1 cellular context compared by ENCODE assay signal in the genomic region with DNA sequence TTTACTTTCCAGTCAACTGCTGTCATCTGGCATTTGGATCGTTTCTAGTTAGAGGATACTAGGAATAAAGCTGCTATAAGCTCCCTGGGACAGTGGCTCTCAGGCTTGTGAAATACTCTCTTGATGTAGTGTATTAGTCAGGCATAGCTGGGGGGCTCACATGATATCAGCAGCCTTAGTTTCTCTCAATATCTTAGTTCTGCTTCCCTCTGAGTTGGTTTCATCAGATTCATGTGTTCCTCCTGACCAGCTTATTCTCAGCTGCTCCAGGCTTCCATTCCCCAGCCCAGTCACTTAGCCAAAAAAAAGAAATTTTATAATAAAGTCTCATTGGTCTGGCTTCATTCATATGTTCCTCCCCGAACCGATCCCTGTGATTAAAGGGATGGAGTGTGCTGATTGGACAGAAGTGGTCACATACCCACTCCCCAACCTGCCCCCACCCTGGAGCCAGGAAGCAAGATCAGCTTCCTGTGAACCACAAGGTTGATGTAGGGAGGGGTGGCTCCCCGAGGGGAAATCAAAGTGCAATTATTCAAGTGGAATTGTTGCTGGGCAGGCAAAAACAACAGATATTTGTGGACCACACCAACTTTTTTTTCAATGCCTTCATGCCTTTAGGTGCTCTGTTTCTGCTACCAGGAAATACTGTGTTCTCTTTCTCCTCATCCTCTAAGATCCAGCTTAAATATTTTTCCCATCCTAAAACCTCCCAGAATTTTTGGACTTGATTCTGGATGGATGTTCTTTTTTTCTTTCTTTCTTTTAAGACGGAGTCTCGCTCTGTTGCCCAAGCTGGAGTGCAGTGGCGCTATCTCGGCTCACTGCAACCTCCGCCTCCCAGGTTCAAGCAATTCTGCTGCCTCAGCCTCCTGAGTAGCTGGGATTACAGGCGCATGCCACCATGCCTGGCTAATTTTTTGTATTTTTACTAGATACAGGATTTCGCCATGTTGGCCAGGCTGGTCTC.
TF ChIP-seq lines count a peak whose summit lies in the region.

No MANE protein-coding gene starts in this region.

TF ChIP-seq in GM23338, 12 proteins besides CTCF, POLR2A, EP300 and RAD21 (continued from another document):
- TF ChIP-seq, protein P1, sequence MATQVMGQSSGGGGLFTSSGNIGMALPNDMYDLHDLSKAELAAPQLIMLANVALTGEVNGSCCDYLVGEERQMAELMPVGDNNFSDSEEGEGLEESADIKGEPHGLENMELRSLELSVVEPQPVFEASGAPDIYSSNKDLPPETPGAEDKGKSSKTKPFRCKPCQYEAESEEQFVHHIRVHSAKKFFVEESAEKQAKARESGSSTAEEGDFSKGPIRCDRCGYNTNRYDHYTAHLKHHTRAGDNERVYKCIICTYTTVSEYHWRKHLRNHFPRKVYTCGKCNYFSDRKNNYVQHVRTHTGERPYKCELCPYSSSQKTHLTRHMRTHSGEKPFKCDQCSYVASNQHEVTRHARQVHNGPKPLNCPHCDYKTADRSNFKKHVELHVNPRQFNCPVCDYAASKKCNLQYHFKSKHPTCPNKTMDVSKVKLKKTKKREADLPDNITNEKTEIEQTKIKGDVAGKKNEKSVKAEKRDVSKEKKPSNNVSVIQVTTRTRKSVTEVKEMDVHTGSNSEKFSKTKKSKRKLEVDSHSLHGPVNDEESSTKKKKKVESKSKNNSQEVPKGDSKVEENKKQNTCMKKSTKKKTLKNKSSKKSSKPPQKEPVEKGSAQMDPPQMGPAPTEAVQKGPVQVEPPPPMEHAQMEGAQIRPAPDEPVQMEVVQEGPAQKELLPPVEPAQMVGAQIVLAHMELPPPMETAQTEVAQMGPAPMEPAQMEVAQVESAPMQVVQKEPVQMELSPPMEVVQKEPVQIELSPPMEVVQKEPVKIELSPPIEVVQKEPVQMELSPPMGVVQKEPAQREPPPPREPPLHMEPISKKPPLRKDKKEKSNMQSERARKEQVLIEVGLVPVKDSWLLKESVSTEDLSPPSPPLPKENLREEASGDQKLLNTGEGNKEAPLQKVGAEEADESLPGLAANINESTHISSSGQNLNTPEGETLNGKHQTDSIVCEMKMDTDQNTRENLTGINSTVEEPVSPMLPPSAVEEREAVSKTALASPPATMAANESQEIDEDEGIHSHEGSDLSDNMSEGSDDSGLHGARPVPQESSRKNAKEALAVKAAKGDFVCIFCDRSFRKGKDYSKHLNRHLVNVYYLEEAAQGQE (IDR thresholded peaks at IDR 0.05; ENCODE audit: unreplicated experiment) = no peak
- TF ChIP-seq POLR2AphosphoS5 (IDR thresholded peaks at IDR 0.05; ENCODE audit: low read depth) (no peak), ZNF331 (CRISPR knock-in tag; IDR thresholded peaks at IDR 0.05; ENCODE audit: low read depth) (no peak), EZH2 (IDR thresholded peaks at IDR 0.05; ENCODE audit: low read depth, unreplicated experiment) (no peak)
